ENCODE assay signal across 19 cellular contexts in the genomic region with DNA sequence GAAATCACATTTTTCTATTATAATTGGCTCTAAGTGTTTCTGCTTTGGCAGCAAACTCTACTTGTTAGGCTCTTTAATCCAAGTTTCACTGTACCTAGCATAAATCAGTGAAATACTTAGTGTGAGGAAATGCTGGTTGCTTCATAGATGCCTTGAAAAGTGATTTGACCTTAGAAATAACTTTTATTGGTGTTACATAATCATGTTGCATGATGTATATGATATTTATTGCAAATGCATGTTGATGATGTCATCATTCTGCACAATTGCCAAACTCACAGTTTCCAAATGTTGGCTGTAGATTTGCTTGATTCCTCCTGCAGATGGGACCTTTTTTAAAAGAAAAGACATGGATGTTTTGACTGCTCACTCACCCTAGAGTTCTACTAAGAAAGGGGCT.
"Had no signal": no experiment of that assay in that cellular context is flagged by ENCODE, and none has a peak within 500 bp of the region (broad histone marks: within the 10 kb centered on the region; RNA-seq: fewer than 3 reads in every experiment).

No MANE protein-coding gene starts in this region.

- H3K4me1 Mint-ChIP-seq: activated naive CD4-positive, alpha-beta T cell treated with anti-CD3 and anti-CD28 coated beads, Interleukin-2, amount 50 U/mL, for 24 hours had no signal

- H3K27ac ChIP-seq: adrenal gland, cardiac muscle cell, left lung, thoracic aorta, upper lobe of left lung, VCaP had no signal

- H3K27me3 ChIP-seq: adrenal gland, cardiac muscle cell, left lung, upper lobe of left lung had no signal

- ATAC-seq: left lung; stimulated activated naive B cell treated with anti-CD40 and anti-IgM and Interleukin-4, amounts not matched to agents 10 μg/mL and 1 μg/mL and 100 μg/mL, for 72 hours had no signal

- H3K9me3 Mint-ChIP-seq: activated naive CD4-positive, alpha-beta T cell treated with anti-CD3 and anti-CD28 coated beads, Interleukin-2, amount 50 U/mL, for 24 hours; dendritic cell treated with granulocyte-macrophage colony-stimulating factor and Interleukin-4, amounts not matched to agents 40 ng/mL and 50 ng/mL, for 4 days; mesothelial cell of epicardium; nephron progenitor cell; stimulated activated naive B cell treated with anti-CD40 and anti-IgM and Interleukin-4, amounts not matched to agents 10 μg/mL and 1 μg/mL and 100 μg/mL, for 72 hours had no signal

- H3K9me3 ChIP-seq: adrenal gland, left lung, thoracic aorta, upper lobe of left lung had no signal

- H3K4me3 Mint-ChIP-seq: activated naive CD4-positive, alpha-beta T cell treated with anti-CD3 and anti-CD28 coated beads, Interleukin-2, amount 50 U/mL, for 24 hours; dendritic cell treated with granulocyte-macrophage colony-stimulating factor and Interleukin-4, amounts not matched to agents 40 ng/mL and 50 ng/mL, for 4 days; mesothelial cell of epicardium; nephron progenitor cell; stimulated activated naive B cell treated with anti-CD40 and anti-IgM and Interleukin-4, amounts not matched to agents 10 μg/mL and 1 μg/mL and 100 μg/mL, for 72 hours had no signal

- DNase-seq: activated CD4-positive, alpha-beta T cell treated with anti-CD3 and anti-CD28 coated beads for 1 hour; activated CD8-positive, alpha-beta memory T cell treated with anti-CD3 and anti-CD28 coated beads for 24 hours; activated CD8-positive, alpha-beta memory T cell treated with anti-CD3 and anti-CD28 coated beads, Interleukin-2, amount 50 U/mL, for 48 hours; activated gamma-delta T cell; activated T-cell treated with anti-CD3 and anti-CD28 coated beads, Interleukin-2, amount 50 U/mL, for 48 hours; adrenal gland; effector CD8-positive, alpha-beta T cell; kidney; left lung; nephron progenitor cell; retina; stimulated activated naive B cell treated with anti-CD40 and anti-IgM and Interleukin-4, amounts not matched to agents 10 μg/mL and 1 μg/mL and 100 μg/mL, for 72 hours; upper lobe of left lung had no signal

- H3K36me3 Mint-ChIP-seq: activated naive CD4-positive, alpha-beta T cell treated with anti-CD3 and anti-CD28 coated beads, Interleukin-2, amount 50 U/mL, for 24 hours; mesothelial cell of epicardium; stimulated activated naive B cell treated with anti-CD40 and anti-IgM and Interleukin-4, amounts not matched to agents 10 μg/mL and 1 μg/mL and 100 μg/mL, for 72 hours had no signal

- H3K36me3 ChIP-seq: adrenal gland, cardiac muscle cell, left lung, thoracic aorta, upper lobe of left lung had no signal

- H3K4me3 ChIP-seq: adrenal gland, cardiac muscle cell, left lung, thoracic aorta, upper lobe of left lung had no signal

- H3K4me1 ChIP-seq: adrenal gland, left lung, upper lobe of left lung had no signal

- H3K27me3 Mint-ChIP-seq: dendritic cell treated with granulocyte-macrophage colony-stimulating factor and Interleukin-4, amounts not matched to agents 40 ng/mL and 50 ng/mL, for 4 days had no signal

- H3K27ac Mint-ChIP-seq: activated naive CD4-positive, alpha-beta T cell treated with anti-CD3 and anti-CD28 coated beads, Interleukin-2, amount 50 U/mL, for 24 hours; dendritic cell treated with granulocyte-macrophage colony-stimulating factor and Interleukin-4, amounts not matched to agents 40 ng/mL and 50 ng/mL, for 4 days; mesothelial cell of epicardium; nephron progenitor cell; stimulated activated naive B cell treated with anti-CD40 and anti-IgM and Interleukin-4, amounts not matched to agents 10 μg/mL and 1 μg/mL and 100 μg/mL, for 72 hours had no signal
